Comparison of ENCODE assay signal across 14 cellular contexts in genomic region chr14:85566603-85567002, GRCh38. TPM values are rescaled to one million over a fixed set of nuclear protein-coding genes. Genes with fewer than 3 reads are reported as not detected.
DNase-seq lines count a peak whose midpoint lies in the region; ATAC-seq, FAIRE-seq and TF ChIP-seq lines count a peak whose summit lies in the region.
"Had no signal": no experiment of that assay in that cellular context is flagged by ENCODE, and none has a peak within 500 bp of the region (broad histone marks: within the 10 kb centered on the region; RNA-seq: fewer than 3 reads in every experiment).

No MANE protein-coding gene starts in this region.

- DNase-seq in HS-27A (ENCODE audit: low read depth) (peak; percentile 50), astrocyte (ENCODE audit: low read depth) (peak; percentile 76), foreskin melanocyte (peak; percentile 45), GM19238 (ENCODE audit: insufficient read length, low spot score) (no peak), glomerular visceral epithelial cell (ENCODE audit: extremely low spot score) (no peak)
- DNase-seq in naive thymus-derived CD8-positive, alpha-beta T cell, result no peak
- DNase-seq: activated CD8-positive, alpha-beta memory T cell treated with anti-CD3 and anti-CD28 coated beads for 24 hours; activated naive CD8-positive, alpha-beta T cell treated with anti-CD3 and anti-CD28 coated beads for 36 hours; KBM-7; NCI-H2081 treated with DMSO at 0.1 percent for 48 hours; T-helper 2 cell had no signal

- H3K4me1 ChIP-seq in astrocyte (ENCODE audit: insufficient read depth, low read length), result peaks cover 18% of the 10 kb centered on the region

- peak overlapping the region; percentile 93 for H3K27ac Mint-ChIP-seq in astrocyte (ENCODE audit: unreplicated experiment)
- H3K27ac Mint-ChIP-seq in naive thymus-derived CD8-positive, alpha-beta T cell, result no peak overlapping the region
- H3K27ac Mint-ChIP-seq: activated naive CD8-positive, alpha-beta T cell treated with anti-CD3 and anti-CD28 coated beads for 36 hours had no signal

- peak overlapping the region; percentile 66 for H3K9ac ChIP-seq in astrocyte (ENCODE audit: low read length)

- TF ChIP-seq CTCF in astrocyte (IDR thresholded peaks at IDR 0.05; ENCODE audit: insufficient read depth, low read depth, low read length), result no peak

- H3K4me3 Mint-ChIP-seq in astrocyte (ENCODE audit: unreplicated experiment), result no peak overlapping the region
- H3K4me3 Mint-ChIP-seq in naive thymus-derived CD8-positive, alpha-beta T cell, result no peak overlapping the region
- H3K4me3 Mint-ChIP-seq: activated naive CD8-positive, alpha-beta T cell treated with anti-CD3 and anti-CD28 coated beads for 36 hours had no signal

- H4K20me1 ChIP-seq in astrocyte (ENCODE audit: insufficient read depth, low read length), result no peaks in the 10 kb centered on the region

- H3K27me3 ChIP-seq in astrocyte (ENCODE audit: insufficient read depth, low read length), result no peaks in the 10 kb centered on the region

- H3K27me3 Mint-ChIP-seq in astrocyte (ENCODE audit: low read depth, unreplicated experiment), result no peaks in the 10 kb centered on the region
- peaks cover 0 to 3% (median 0%) of the 10 kb centered on the region in 5 donors for H3K27me3 Mint-ChIP-seq in naive thymus-derived CD8-positive, alpha-beta T cell

- POLR2A ChIA-PET in naive thymus-derived CD8-positive, alpha-beta T cell (lab: Charles Lee), result no interaction called here

- no peaks in the 10 kb centered on the region for H3K79me2 ChIP-seq in astrocyte (ENCODE audit: insufficient read depth, low read length)

- no peaks in the 10 kb centered on the region for H3K9me3 Mint-ChIP-seq in astrocyte (ENCODE audit: unreplicated experiment)
- no peaks in the 10 kb centered on the region for H3K9me3 Mint-ChIP-seq in naive thymus-derived CD8-positive, alpha-beta T cell
- H3K9me3 Mint-ChIP-seq: activated naive CD8-positive, alpha-beta T cell treated with anti-CD3 and anti-CD28 coated beads for 36 hours had no signal

- H3K4me1 Mint-ChIP-seq in astrocyte (ENCODE audit: low read depth, unreplicated experiment), result peaks cover 44% of the 10 kb centered on the region
- H3K4me1 Mint-ChIP-seq in naive thymus-derived CD8-positive, alpha-beta T cell, result no peaks in the 10 kb centered on the region
- H3K4me1 Mint-ChIP-seq: activated naive CD8-positive, alpha-beta T cell treated with anti-CD3 and anti-CD28 coated beads for 36 hours had no signal

- H3K4me3 ChIP-seq in astrocyte (ENCODE audit: insufficient read depth, low read depth, low read length), result no peak overlapping the region

- no peaks in the 10 kb centered on the region for H3K36me3 ChIP-seq in astrocyte (ENCODE audit: insufficient read depth, low read length)

- peak overlapping the region; percentile 76 for H3K4me2 ChIP-seq in astrocyte (ENCODE audit: low read length)

- peaks cover 30% of the 10 kb centered on the region for H3K36me3 Mint-ChIP-seq in astrocyte (ENCODE audit: low read depth, unreplicated experiment)
- H3K36me3 Mint-ChIP-seq in naive thymus-derived CD8-positive, alpha-beta T cell, result no peaks in the 10 kb centered on the region
- H3K36me3 Mint-ChIP-seq: activated naive CD8-positive, alpha-beta T cell treated with anti-CD3 and anti-CD28 coated beads for 36 hours had no signal

- no peak for ATAC-seq in naive thymus-derived CD8-positive, alpha-beta T cell
- ATAC-seq in GM21786 (IDR thresholded peaks at IDR 0.05; ENCODE audit: unreplicated experiment), result no peak
- ATAC-seq: HCT116 had no signal

- H3K27ac ChIP-seq in astrocyte (ENCODE audit: low read depth, low read length), result peak overlapping the region; percentile 88

- no peaks in the 10 kb centered on the region for H3K9me3 ChIP-seq in astrocyte (ENCODE audit: insufficient read depth, low read depth, low read length)

- H2AFZ ChIP-seq in astrocyte (ENCODE audit: low read depth, low read length), result no peak overlapping the region

- FAIRE-seq in astrocyte (lab: Jason Lieb, UNC), result peak; percentile 45
- FAIRE-seq: GM12892 had no signal

RNA-seq across cellular contexts. Expression of gene FLRT2, which starts 36.7 kb away (rescaled TPM):
- 171 and 227 TPM in 2 replicates for total RNA-seq in astrocyte
- not detected for total RNA-seq in naive thymus-derived CD8-positive, alpha-beta T cell
- not detected for polyA plus RNA-seq in naive thymus-derived CD8-positive, alpha-beta T cell
- total RNA-seq: activated naive CD8-positive, alpha-beta T cell treated with anti-CD3 and anti-CD28 coated beads for 36 hours had no signal

Comparison
In these comparisons a context has a peak if more than half of its experiments do, and no peak if none do; other contexts are left out.
1. DNase-seq: peak in HS-27A (single experiment), astrocyte (single experiment) and foreskin melanocyte (single experiment); none in GM19238 (single experiment), naive thymus-derived CD8-positive, alpha-beta T cell (0 of 10) and glomerular visceral epithelial cell (single experiment).
2. RNA of gene FLRT2, which starts 36.7 kb away (total RNA-seq): 171 to 227 TPM in astrocyte; not detected in naive thymus-derived CD8-positive, alpha-beta T cell; every median in the first group is over 100 times any median in the second.